In genomic region chr9:24257726-24258125, GRCh38 we compare ENCODE assay signal across 22 cellular contexts.
DNase-seq lines count a peak whose midpoint lies in the region; ATAC-seq and TF ChIP-seq lines count a peak whose summit lies in the region.
"Had no signal": no experiment of that assay in that cellular context is flagged by ENCODE, and none has a peak within 500 bp of the region (broad histone marks: within the 10 kb centered on the region; RNA-seq: fewer than 3 reads in every experiment).

No MANE protein-coding gene starts in this region.

- intact Hi-C loops in activated CD4-positive, alpha-beta memory T cell treated with anti-CD3 and anti-CD28 coated beads for 36 hours (cut with micrococcal nuclease) = no loop called here

- no peak overlapping the region for H3K4me3 ChIP-seq in kidney epithelial cell (ENCODE audit: low read depth, low read length)

- DNase-seq in AG08396 (ENCODE audit: low spot score) = peak; percentile 1
- DNase-seq in M059J (ENCODE audit: low read depth) = peak; percentile 60
- DNase-seq in SHP77 (lab: John Stamatoyannopoulos, UW) = peak; percentile 70 to 76
- peak; percentile 50 for DNase-seq in kidney epithelial cell (ENCODE audit: low read depth)
- DNase-seq in globus pallidus (ENCODE audit: low spot score) = no peak
- DNase-seq in activated CD4-positive, alpha-beta memory T cell treated with anti-CD3 and anti-CD28 coated beads for 36 hours = no peak
- no peak for DNase-seq in HT-29 (ENCODE audit: low spot score)
- DNase-seq: ACHN; activated CD4-positive, alpha-beta T cell treated with anti-CD3 and anti-CD28 coated beads, Interleukin-2, amount 50 U/mL, for 48 hours; activated naive CD8-positive, alpha-beta T cell treated with anti-CD3 and anti-CD28 coated beads, Interleukin-2, amount 10 ng/mL, durations not matched to agents 7 days and 5 days; activated T-cell treated with anti-CD3 and anti-CD28 coated beads, Interleukin-2, amount 50 U/mL, for 48 hours; CD4-positive, alpha-beta memory T cell; central memory CD4-positive, alpha-beta T cell; effector CD8-positive, alpha-beta T cell; HFFc6; NCI-H2029 treated with DMSO at 0.1 percent for 48 hours; NCI-H526 treated with DMSO at 0.1 percent for 48 hours; RPMI8226; T-helper 1 cell; trophoblast cell had no signal

- H3K27ac Mint-ChIP-seq in activated CD4-positive, alpha-beta memory T cell treated with anti-CD3 and anti-CD28 coated beads for 36 hours = no peak overlapping the region
- H3K27ac Mint-ChIP-seq: activated naive CD8-positive, alpha-beta T cell treated with anti-CD3 and anti-CD28 coated beads, Interleukin-2, amount 10 ng/mL, durations not matched to agents 7 days and 5 days; CD4-positive, alpha-beta memory T cell; HFFc6; stimulated activated naive CD8-positive, alpha-beta T cell treated with anti-CD3 and anti-CD28 coated beads, Interleukin-15, Interleukin-2, amounts not matched to agents 100 ng/mL and 50 ng/mL, for 24 hours had no signal

- peaks cover 19% of the 10 kb centered on the region for H3K9me3 Mint-ChIP-seq in activated CD4-positive, alpha-beta memory T cell treated with anti-CD3 and anti-CD28 coated beads for 36 hours

- H3K36me3 Mint-ChIP-seq in activated CD4-positive, alpha-beta memory T cell treated with anti-CD3 and anti-CD28 coated beads for 36 hours = no peaks in the 10 kb centered on the region
- H3K36me3 Mint-ChIP-seq: activated naive CD8-positive, alpha-beta T cell treated with anti-CD3 and anti-CD28 coated beads, Interleukin-2, amount 10 ng/mL, durations not matched to agents 7 days and 5 days; CD4-positive, alpha-beta memory T cell had no signal

- POLR2A ChIA-PET in activated CD4-positive, alpha-beta memory T cell treated with anti-CD3 and anti-CD28 coated beads for 36 hours (lab: Charles Lee) = no interaction called here

- H3K4me1 Mint-ChIP-seq in activated CD4-positive, alpha-beta memory T cell treated with anti-CD3 and anti-CD28 coated beads for 36 hours (ENCODE audit: low read depth) = no peaks in the 10 kb centered on the region
- H3K4me1 Mint-ChIP-seq: activated naive CD8-positive, alpha-beta T cell treated with anti-CD3 and anti-CD28 coated beads, Interleukin-2, amount 10 ng/mL, durations not matched to agents 7 days and 5 days; CD4-positive, alpha-beta memory T cell had no signal

- CTCF ChIA-PET in activated CD4-positive, alpha-beta memory T cell treated with anti-CD3 and anti-CD28 coated beads for 36 hours (lab: Charles Lee) = no interaction called here

- no peaks in the 10 kb centered on the region for H3K36me3 ChIP-seq in kidney epithelial cell (ENCODE audit: control insufficient read depth, insufficient read depth, low read length)

- H3K27me3 ChIP-seq in kidney epithelial cell (ENCODE audit: control insufficient read depth, insufficient read depth, low read length) = no peaks in the 10 kb centered on the region

- H3K27me3 Mint-ChIP-seq in activated CD4-positive, alpha-beta memory T cell treated with anti-CD3 and anti-CD28 coated beads for 36 hours = no peaks in the 10 kb centered on the region
- H3K27me3 Mint-ChIP-seq: activated naive CD8-positive, alpha-beta T cell treated with anti-CD3 and anti-CD28 coated beads, Interleukin-2, amount 10 ng/mL, durations not matched to agents 7 days and 5 days; CD4-positive, alpha-beta memory T cell; stimulated activated naive CD8-positive, alpha-beta T cell treated with anti-CD3 and anti-CD28 coated beads, Interleukin-15, Interleukin-2, amounts not matched to agents 100 ng/mL and 50 ng/mL, for 24 hours had no signal

- TF ChIP-seq CTCF in kidney epithelial cell (IDR thresholded peaks at IDR 0.05; ENCODE audit: insufficient read depth, low read length, poor library complexity, severe bottlenecking) = no peak

- H3K4me3 Mint-ChIP-seq in activated CD4-positive, alpha-beta memory T cell treated with anti-CD3 and anti-CD28 coated beads for 36 hours = no peak overlapping the region
- H3K4me3 Mint-ChIP-seq: activated naive CD8-positive, alpha-beta T cell treated with anti-CD3 and anti-CD28 coated beads, Interleukin-2, amount 10 ng/mL, durations not matched to agents 7 days and 5 days; CD4-positive, alpha-beta memory T cell; HFFc6; stimulated activated naive CD8-positive, alpha-beta T cell treated with anti-CD3 and anti-CD28 coated beads, Interleukin-15, Interleukin-2, amounts not matched to agents 100 ng/mL and 50 ng/mL, for 24 hours had no signal

- ATAC-seq in GM21447 (IDR thresholded peaks at IDR 0.05; ENCODE audit: unreplicated experiment) = no peak

Comparison
In these comparisons a context has a peak if more than half of its experiments do, and no peak if none do; other contexts are left out.
1. DNase-seq: peak in AG08396 (single experiment), M059J (single experiment), SHP77 (2 of 2) and kidney epithelial cell (single experiment); none in globus pallidus (single experiment), activated CD4-positive, alpha-beta memory T cell treated with anti-CD3 and anti-CD28 coated beads for 36 hours (single experiment) and HT-29 (single experiment).